In genomic region chr14:53946404-53947400, GRCh38 we compare ENCODE assay signal across 9 cellular contexts. TPM values are rescaled to one million over a fixed set of nuclear protein-coding genes. Genes with fewer than 3 reads are reported as not detected.
DNase-seq lines count a peak whose midpoint lies in the region; ATAC-seq and TF ChIP-seq lines count a peak whose summit lies in the region.
"Had no signal": no experiment of that assay in that cellular context is flagged by ENCODE, and none has a peak within 500 bp of the region (broad histone marks: within the 10 kb centered on the region; RNA-seq: fewer than 3 reads in every experiment).

No MANE protein-coding gene starts in this region.

- H3K4me3 ChIP-seq in coronary artery, result peak overlapping the region; percentile 69
- peak overlapping the region; percentile 36 for H3K4me3 ChIP-seq in lower lobe of right lung
- H3K4me3 ChIP-seq in thoracic aorta, result peak overlapping the region; percentile 59

- H3K9me3 ChIP-seq in lower lobe of right lung, result no peaks in the 10 kb centered on the region
- no peaks in the 10 kb centered on the region for H3K9me3 ChIP-seq in thoracic aorta

- intact Hi-C loops in lower lobe of right lung (cut with DNase I), result no loop called here

- H3K27me3 ChIP-seq in lower lobe of right lung (ENCODE audit: low read depth) (peaks cover 13% of the 10 kb centered on the region), thoracic aorta (replicated peaks; ENCODE audit: insufficient read depth) (no peaks in the 10 kb centered on the region)

- no peak for TF ChIP-seq CTCF in coronary artery (IDR thresholded peaks at IDR 0.05)
- no peak for TF ChIP-seq CTCF in lower lobe of right lung (IDR thresholded peaks at IDR 0.05)
- TF ChIP-seq CTCF in thoracic aorta (IDR thresholded peaks at IDR 0.05), result no peak

- H3K36me3 ChIP-seq in lower lobe of right lung (peaks cover 16% of the 10 kb centered on the region), thoracic aorta (peaks cover 6% of the 10 kb centered on the region)

- DNase-seq in NCI-H524 (lab: John Stamatoyannopoulos, UW) (peak; percentile 18 to 61), NCI-H524 treated with DMSO at 0.1 percent for 48 hours (lab: John Stamatoyannopoulos, UW) (no peak), coronary artery (ENCODE audit: low spot score) (no peak), lower lobe of right lung (no peak), thoracic aorta (ENCODE audit: low spot score) (no peak), NCI-H2171 (lab: John Stamatoyannopoulos, UW) (no peak), HPDE6-E6E7 (ENCODE audit: extremely low spot score) (no peak)
- DNase-seq: NCI-H1048 had no signal

- no peak overlapping the region for H3K27ac ChIP-seq in coronary artery
- H3K27ac ChIP-seq in lower lobe of right lung, result no peak overlapping the region
- no peak overlapping the region for H3K27ac ChIP-seq in thoracic aorta

- ATAC-seq in lower lobe of right lung (peak; percentile 61 to 68), thoracic aorta (ENCODE audit: insufficient number of reproducible peaks, low FRiP score, low read depth) (no peak), HG03520 (IDR thresholded peaks at IDR 0.05; ENCODE audit: unreplicated experiment) (no peak)

- no peaks in the 10 kb centered on the region for H3K4me1 ChIP-seq in lower lobe of right lung
- H3K4me1 ChIP-seq in thoracic aorta (ENCODE audit: control insufficient read depth in 1 of 2, low read depth in 2 of 2), result no peaks in the 10 kb centered on the region

RNA-seq across cellular contexts. Expression of gene BMP4, which starts 9.9 kb away (rescaled TPM):
- total RNA-seq in lower lobe of right lung (11.5 TPM), thoracic aorta (10 to 100 TPM; 23.7 to 26.9 TPM)

Comparison
In these comparisons a context has a peak if more than half of its experiments do, and no peak if none do; other contexts are left out.
1. DNase-seq: peak in NCI-H524 (2 of 2); none in NCI-H524 treated with DMSO at 0.1 percent for 48 hours (single experiment), coronary artery (single experiment), lower lobe of right lung (single experiment), thoracic aorta (single experiment), NCI-H2171 (single experiment) and HPDE6-E6E7 (single experiment).
2. ATAC-seq: peak in lower lobe of right lung (2 of 2); none in thoracic aorta (single experiment) and HG03520 (single experiment).
3. Peak in every context shown above with its lines, with median percentiles within 50 percentile points of each other: H3K4me3 ChIP-seq.